In genomic region chr5:32794086-32794485, GRCh38 we compare ENCODE assay signal across 16 cellular contexts.
DNase-seq lines count a peak whose midpoint lies in the region; ATAC-seq and TF ChIP-seq lines count a peak whose summit lies in the region.
"Had no signal": no experiment of that assay in that cellular context is flagged by ENCODE, and none has a peak within 500 bp of the region (broad histone marks: within the 10 kb centered on the region; RNA-seq: fewer than 3 reads in every experiment).

No MANE protein-coding gene starts in this region.

- TF ChIP-seq CTCF in BE2C (IDR thresholded peaks at IDR 0.05; ENCODE audit: low read depth, low read length) (0 out of 2 replicates have a peak, but pooled peaks have one; percentile 1), cardiac fibroblast (IDR thresholded peaks at IDR 0.05; ENCODE audit: low read depth, low read length) (peak; percentile 52)

- H3K27me3 ChIP-seq in BE2C, result no peaks in the 10 kb centered on the region

- DNase-seq in BE2C (no peak), LHCN-M2 (ENCODE audit: low read depth) (peak; percentile 58), cardiac fibroblast (ENCODE audit: low read depth in 2 of 2) (peak in 1 of 2 donors; percentile 59), left lobe of liver (ENCODE audit: low spot score) (no peak), DMS53 (lab: John Stamatoyannopoulos, UW) (no peak)
- no peak for DNase-seq in activated effector memory CD4-positive, alpha-beta T cell treated with Interleukin-2 at 50 U/mL for 16 hours
- no peak for DNase-seq in stimulated activated CD4-positive, alpha-beta T cell treated with anti-CD3 and anti-CD28 coated beads, Interleukin-2, amount 100 ng/mL, for 24 hours
- DNase-seq: activated CD4-positive, alpha-beta T cell treated with anti-CD3 and anti-CD28 coated beads for 36 hours; activated effector memory CD4-positive, alpha-beta T cell treated with anti-CD3 and anti-CD28 coated beads, Interleukin-2, amount 50 U/mL, for 16 hours; foreskin melanocyte; MM.1S; SHP77 treated with DMSO at 0.1 percent for 48 hours; stimulated activated CD4-positive, alpha-beta T cell treated with anti-CD3 and anti-CD28 coated beads, Interleukin-2, amount 100 ng/mL, for 48 hours; stimulated activated naive CD4-positive, alpha-beta T cell had no signal

- no peaks in the 10 kb centered on the region for H3K36me3 ChIP-seq in BE2C

- H3K9me3 ChIP-seq in BE2C, result no peaks in the 10 kb centered on the region

- H3K4me3 ChIP-seq in BE2C (ENCODE audit: low read depth, low read length) (no peak overlapping the region), cardiac fibroblast (replicated peaks in 1 of 2; ENCODE audit: low read depth in 2 of 2, low read length in 2 of 2) (no peak overlapping the region)
- H3K4me3 ChIP-seq: lung had no signal

- ATAC-seq in left lobe of liver, result peak; percentile 70
- no peak for ATAC-seq in GM19455 (IDR thresholded peaks at IDR 0.05; ENCODE audit: unreplicated experiment)
- ATAC-seq: activated CD4-positive, alpha-beta T cell treated with anti-CD3 and anti-CD28 coated beads for 36 hours had no signal

- no peaks in the 10 kb centered on the region for H3K4me1 ChIP-seq in BE2C
